Comparison of ENCODE assay signal across 17 cellular contexts in the genomic region with DNA sequence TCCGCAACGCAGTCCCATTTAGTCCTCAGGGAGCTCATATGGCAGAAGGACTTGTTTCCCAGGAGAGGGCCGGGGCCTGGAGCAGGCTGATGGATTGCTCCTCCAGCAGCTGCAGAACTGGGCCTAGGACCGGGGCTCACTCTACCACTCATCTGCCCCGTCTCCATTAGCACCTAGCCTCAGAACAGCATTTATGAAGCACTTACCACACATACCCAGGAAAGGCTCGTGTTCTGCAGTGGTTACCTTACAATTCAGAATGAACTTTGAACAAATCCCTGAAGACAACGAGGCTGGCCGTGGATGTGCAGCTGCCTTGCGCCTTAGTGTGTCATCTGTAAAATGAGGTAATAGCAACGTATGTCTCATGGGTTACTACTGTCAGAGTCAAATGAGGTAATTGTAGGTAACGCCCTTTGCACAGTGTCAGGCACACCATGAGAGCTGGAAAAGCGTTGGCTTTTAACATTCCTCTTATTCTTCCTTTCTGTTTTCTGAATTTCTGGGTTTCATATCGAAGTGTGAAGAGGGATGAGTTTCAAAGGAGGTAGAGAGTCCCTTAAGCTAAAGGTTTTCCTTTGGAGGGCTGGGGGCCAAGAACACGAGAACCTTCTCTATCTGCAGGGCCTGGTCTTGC. TPM values are rescaled to one million over a fixed set of nuclear protein-coding genes. Genes with fewer than 3 reads are reported as not detected.
DNase-seq lines count a peak whose midpoint lies in the region; ATAC-seq and TF ChIP-seq lines count a peak whose summit lies in the region.
"Had no signal": no experiment of that assay in that cellular context is flagged by ENCODE, and none has a peak within 500 bp of the region (broad histone marks: within the 10 kb centered on the region; RNA-seq: fewer than 3 reads in every experiment).

No MANE protein-coding gene starts in this region.

- DNase-seq in breast epithelium (ENCODE audit: low spot score in 2 of 2) (no peak), mammary epithelial cell (no peak), esophagus squamous epithelium (lab: John Stamatoyannopoulos, UW) (no peak), aorta (peak; percentile 38 to 44), MG63 (no peak)
- DNase-seq in stimulated activated CD8-positive, alpha-beta memory T cell treated with anti-CD3 and anti-CD28 coated beads, Interleukin-4, amount 100 ng/mL, for 48 hours: no peak
- no peak for DNase-seq in naive thymus-derived CD8-positive, alpha-beta T cell
- DNase-seq: activated CD8-positive, alpha-beta memory T cell treated with anti-CD3 and anti-CD28 coated beads, Interleukin-2, amount 50 U/mL, for 48 hours; caudate nucleus; natural killer cell; NCI-H1048; NCI-H2171 treated with DMSO at 0.1 percent for 48 hours; retina; stimulated activated CD4-positive, alpha-beta T cell treated with anti-CD3 and anti-CD28 coated beads, Interleukin-4, amount 100 ng/mL, for 24 hours had no signal

- H3K27me3 ChIP-seq in breast epithelium (no peaks in the 10 kb centered on the region), mammary epithelial cell (ENCODE audit: insufficient read depth, low read length) (no peaks in the 10 kb centered on the region), esophagus squamous epithelium (no peaks in the 10 kb centered on the region), muscle layer of duodenum (ENCODE audit: low read depth, low read length) (no peaks in the 10 kb centered on the region), aorta (ENCODE audit: control insufficient read depth in 1 of 2, insufficient read depth in 2 of 2, low read length in 1 of 2) (no peaks in the 10 kb centered on the region), MG63 (no peaks in the 10 kb centered on the region)

- no peaks in the 10 kb centered on the region for H3K36me3 Mint-ChIP-seq in naive thymus-derived CD8-positive, alpha-beta T cell
- H3K36me3 Mint-ChIP-seq: activated naive CD8-positive, alpha-beta T cell; natural killer cell had no signal

- H3K4me1 Mint-ChIP-seq in naive thymus-derived CD8-positive, alpha-beta T cell: peaks cover 0 to 4% (median 0%) of the 10 kb centered on the region in 4 donors
- H3K4me1 Mint-ChIP-seq: GM23338 had no signal

- in situ Hi-C loops in mammary epithelial cell (cut with MboI; ENCODE audit: low sequenced_read_pairs in 2 of 2): no loop called here

- CTCF ChIA-PET in mammary epithelial cell (lab: Charles Lee; ENCODE audit: low non-redundant PET): no interaction called here

- no peak overlapping the region for H3K4me3 Mint-ChIP-seq in naive thymus-derived CD8-positive, alpha-beta T cell
- H3K4me3 Mint-ChIP-seq: activated naive CD8-positive, alpha-beta T cell; GM23338; natural killer cell had no signal

- H3K4me1 ChIP-seq in breast epithelium (no peaks in the 10 kb centered on the region), mammary epithelial cell (ENCODE audit: insufficient read depth, low read length) (peaks cover 4% of the 10 kb centered on the region), esophagus squamous epithelium (peaks cover 22 to 48% (median 27%) of the 10 kb centered on the region in 3 donors), muscle layer of duodenum (ENCODE audit: control insufficient read depth in 1 of 2, insufficient read depth in 2 of 2, low read length in 2 of 2) (peaks cover 0 to 5% of the 10 kb centered on the region in 2 donors), aorta (ENCODE audit: control insufficient read depth in 1 of 2, insufficient read depth in 2 of 2, low read length in 2 of 2) (no peaks in the 10 kb centered on the region)

- H4K20me1 ChIP-seq in mammary epithelial cell (ENCODE audit: insufficient read depth, low read length): no peaks in the 10 kb centered on the region

- no peak overlapping the region for H3K27ac Mint-ChIP-seq in naive thymus-derived CD8-positive, alpha-beta T cell
- H3K27ac Mint-ChIP-seq: activated naive CD8-positive, alpha-beta T cell; GM23338; natural killer cell had no signal

- no peaks in the 10 kb centered on the region for H3K36me3 ChIP-seq in breast epithelium
- H3K36me3 ChIP-seq in mammary epithelial cell (ENCODE audit: insufficient read depth, low read length): no peaks in the 10 kb centered on the region
- H3K36me3 ChIP-seq in esophagus squamous epithelium: no peaks in the 10 kb centered on the region
- no peaks in the 10 kb centered on the region for H3K36me3 ChIP-seq in muscle layer of duodenum (ENCODE audit: control insufficient read depth in 1 of 2, insufficient read depth in 2 of 2, low read length in 2 of 2)
- H3K36me3 ChIP-seq in aorta (ENCODE audit: control insufficient read depth in 1 of 2, insufficient read depth in 2 of 2, low read length in 1 of 2): no peaks in the 10 kb centered on the region
- H3K36me3 ChIP-seq in MG63: no peaks in the 10 kb centered on the region

- H3K9me3 ChIP-seq in breast epithelium (no peaks in the 10 kb centered on the region), mammary epithelial cell (replicated peaks; ENCODE audit: insufficient read depth, low read length) (no peaks in the 10 kb centered on the region), esophagus squamous epithelium (no peaks in the 10 kb centered on the region), muscle layer of duodenum (ENCODE audit: control insufficient read depth in 1 of 2, low read length in 2 of 2) (no peaks in the 10 kb centered on the region), aorta (ENCODE audit: control insufficient read depth, low read length) (no peaks in the 10 kb centered on the region), MG63 (no peaks in the 10 kb centered on the region)

- TF ChIP-seq POLR2A in breast epithelium (IDR thresholded peaks at IDR 0.05) (no peak), esophagus squamous epithelium (IDR thresholded peaks at IDR 0.05) (no peak)

- no peak for ATAC-seq in aorta (ENCODE audit: low FRiP score)
- no peak for ATAC-seq in naive thymus-derived CD8-positive, alpha-beta T cell
- ATAC-seq: GM23338, natural killer cell had no signal

- POLR2A ChIA-PET in naive thymus-derived CD8-positive, alpha-beta T cell (lab: Charles Lee): no interaction called here

- H2AFZ ChIP-seq in mammary epithelial cell (ENCODE audit: low read depth, low read length): no peak overlapping the region

- BruUV-seq in mammary epithelial cell (replicated peaks; lab: Mats Ljungman, UMichigan): no TSS peak

- dilution Hi-C loops in mammary epithelial cell (cut with HindIII; ENCODE audit: low sequenced_read_pairs): no loop called here

- intact Hi-C loops in breast epithelium (cut with DNase I; ENCODE audit: low total_unique reads): no loop called here
- intact Hi-C loops in mammary epithelial cell (cut with micrococcal nuclease): no loop called here
- intact Hi-C loops in esophagus squamous epithelium (cut with DNase I): no loop called here
- intact Hi-C loops in aorta (cut with DNase I): no loop called here

- H3K79me2 ChIP-seq in mammary epithelial cell (ENCODE audit: insufficient read depth, low read length): no peaks in the 10 kb centered on the region

- H3K9me3 Mint-ChIP-seq in naive thymus-derived CD8-positive, alpha-beta T cell: no peaks in the 10 kb centered on the region
- H3K9me3 Mint-ChIP-seq: GM23338, natural killer cell had no signal

- TF ChIP-seq CTCF in breast epithelium (IDR thresholded peaks at IDR 0.05) (no peak), mammary epithelial cell (conservative IDR thresholded peaks at IDR 0.05 in 1 of 2, IDR thresholded peaks at IDR 0.05 in 1 of 2; ENCODE audit: extremely low read depth in 1 of 2, insufficient read depth in 1 of 2, low read depth in 1 of 2, low read length in 2 of 2) (no peak), esophagus squamous epithelium (IDR thresholded peaks at IDR 0.05) (no peak)

- WGBS in mammary epithelial cell (ENCODE audit: low coverage, missing lambda C conversion rate): 68% methylated on average over 14 of the region's 14 CpGs
- 77% methylated on average over 13 of the region's 14 CpGs for WGBS in esophagus squamous epithelium, 2 donors
- WGBS in aorta, 2 donors: 88 to 90% methylated on average over 14 of the region's 14 CpGs

- H3K27me3 Mint-ChIP-seq in naive thymus-derived CD8-positive, alpha-beta T cell: no peaks in the 10 kb centered on the region
- H3K27me3 Mint-ChIP-seq: activated naive CD8-positive, alpha-beta T cell had no signal

- no peak overlapping the region for H3K4me2 ChIP-seq in mammary epithelial cell (ENCODE audit: insufficient read depth, low read depth, low read length)
- H3K4me2 ChIP-seq: GM23338 had no signal

- no peak overlapping the region for H3K9ac ChIP-seq in mammary epithelial cell (ENCODE audit: insufficient read depth, low read length)

- no peak overlapping the region for H3K4me3 ChIP-seq in breast epithelium
- no peak overlapping the region for H3K4me3 ChIP-seq in mammary epithelial cell (replicated peaks in 1 of 3; ENCODE audit: insufficient read depth in 1 of 3, low read depth in 2 of 3, low read length in 3 of 3)
- no peak overlapping the region for H3K4me3 ChIP-seq in esophagus squamous epithelium
- H3K4me3 ChIP-seq in muscle layer of duodenum (ENCODE audit: low read depth in 1 of 2, low read length in 2 of 2): no peak overlapping the region
- H3K4me3 ChIP-seq in aorta (ENCODE audit: low read length in 2 of 2): no peak overlapping the region
- H3K4me3 ChIP-seq in MG63: no peak overlapping the region
- H3K4me3 ChIP-seq: GM23338 had no signal

- H3K27ac ChIP-seq in breast epithelium (peak overlapping the region; percentile 10 to 52), mammary epithelial cell (ENCODE audit: insufficient read depth, low read depth, low read length) (no peak overlapping the region), esophagus squamous epithelium (peak overlapping the region; percentile 16 to 62 (median 45)), muscle layer of duodenum (ENCODE audit: low read length) (peak overlapping the region; percentile 45), aorta (ENCODE audit: low read depth in 1 of 2, low read length in 2 of 2) (no peak overlapping the region)

RNA-seq across cellular contexts. Expression of gene CD93, which starts 46.3 kb away (rescaled TPM):
- 10 to 100 TPM; 19.2 to 64.9 (median 36.5) TPM for total RNA-seq in breast epithelium
- total RNA-seq in mammary epithelial cell: not detected
- not detected for polyA plus RNA-seq in mammary epithelial cell
- polyA minus RNA-seq in mammary epithelial cell: not detected
- total RNA-seq in esophagus squamous epithelium: 10 to 100 TPM in 2 of 4 donors, 1 to 10 TPM in 2; 4.5 to 22.9 (median 14.6) TPM
- 100 to 1,000 TPM; 123 to 160 TPM for total RNA-seq in aorta
- 1 to 10 TPM; 5.7 to 8.4 TPM for polyA plus RNA-seq in aorta
- not detected in 2 replicates for total RNA-seq in MG63 (2014; rRNA removed; shearing (Covaris generic); ENCODE audit: low replicate concordance)
- total RNA-seq in naive thymus-derived CD8-positive, alpha-beta T cell: under 1 TPM; 0.10 to 0.11 TPM
- polyA plus RNA-seq in naive thymus-derived CD8-positive, alpha-beta T cell: under 1 TPM in 2 of 3 donors, not detected in 1; 0.03 to 0.20 TPM
- total RNA-seq: GM23338 had no signal

Comparison
In these comparisons a context has a peak if more than half of its experiments do, and no peak if none do; other contexts are left out.
1. H3K27ac ChIP-seq: peak in breast epithelium (2 of 2), esophagus squamous epithelium (4 of 4) and muscle layer of duodenum (single experiment); none in mammary epithelial cell (single experiment) and aorta (0 of 2).
2. DNase-seq: peak in aorta (2 of 2); none in breast epithelium (0 of 2), mammary epithelial cell (single experiment), esophagus squamous epithelium (single experiment), MG63 (single experiment), stimulated activated CD8-positive, alpha-beta memory T cell treated with anti-CD3 and anti-CD28 coated beads, Interleukin-4, amount 100 ng/mL, for 48 hours (single experiment) and naive thymus-derived CD8-positive, alpha-beta T cell (0 of 10).